In genomic region chr18:3472681-3473544, GRCh38 we compare ENCODE assay signal across 15 cellular contexts. TPM values are rescaled to one million over a fixed set of nuclear protein-coding genes. Genes with fewer than 3 reads are reported as not detected.
DNase-seq lines count a peak whose midpoint lies in the region; ATAC-seq and TF ChIP-seq lines count a peak whose summit lies in the region.
"Had no signal": no experiment of that assay in that cellular context is flagged by ENCODE, and none has a peak within 500 bp of the region (broad histone marks: within the 10 kb centered on the region; RNA-seq: fewer than 3 reads in every experiment).

No MANE protein-coding gene starts in this region.

- H3K4me3 Mint-ChIP-seq in chondrocyte (ENCODE audit: unreplicated experiment): no peak overlapping the region
- H3K4me3 Mint-ChIP-seq: nephron; T-helper 1 cell treated with Interleukin-12 subunit alpha and Interleukin-12 subunit beta and Interleukin-4 antibody, amounts not matched to agents 30 μg/mL and 1 μg/mL, for 36 hours; type B pancreatic cell had no signal

- peaks cover 5% of the 10 kb centered on the region for H3K36me3 Mint-ChIP-seq in chondrocyte (ENCODE audit: low read depth)

- peak overlapping the region; percentile 36 for H3K27ac Mint-ChIP-seq in chondrocyte (ENCODE audit: unreplicated experiment)
- H3K27ac Mint-ChIP-seq: nephron; T-helper 1 cell treated with Interleukin-12 subunit alpha and Interleukin-12 subunit beta and Interleukin-4 antibody, amounts not matched to agents 30 μg/mL and 1 μg/mL, for 36 hours; type B pancreatic cell had no signal

- peaks cover 4% of the 10 kb centered on the region for H3K4me1 Mint-ChIP-seq in chondrocyte (ENCODE audit: low read depth)
- H3K4me1 Mint-ChIP-seq: nephron had no signal

- in situ Hi-C loops in ACHN (cut with HindIII; ENCODE audit: low pct_ligation_motif_present, low pct_unique_long_range_greater_than_20kb, low sequenced_read_pairs): no loop called here

- H3K9me3 Mint-ChIP-seq in chondrocyte (ENCODE audit: low read depth): peaks cover 9% of the 10 kb centered on the region
- H3K9me3 Mint-ChIP-seq: T-helper 1 cell treated with Interleukin-12 subunit alpha and Interleukin-12 subunit beta and Interleukin-4 antibody, amounts not matched to agents 30 μg/mL and 1 μg/mL, for 36 hours had no signal

- TF ChIP-seq CTCF in chondrocyte (IDR thresholded peaks at IDR 0.05) (no peak), GM20000 (IDR thresholded peaks at IDR 0.05; ENCODE audit: extremely low read depth, missing control alignments) (no peak)

- peak; percentile 74 to 81 for ATAC-seq in activated CD4-positive, CD25-positive, alpha-beta regulatory T cell treated with anti-CD3 and anti-CD28 coated beads, Interleukin-2, amount 50 U/mL, for 24 hours
- ATAC-seq in GM19468 (IDR thresholded peaks at IDR 0.05; ENCODE audit: extremely low read depth, unreplicated experiment): peak; percentile 26
- peak; percentile 91 for ATAC-seq in HG03139 (IDR thresholded peaks at IDR 0.05; ENCODE audit: unreplicated experiment)
- no peak for ATAC-seq in GM19328 (IDR thresholded peaks at IDR 0.05; ENCODE audit: unreplicated experiment)
- ATAC-seq: left cardiac atrium, PC-3 had no signal

- DNase-seq in activated CD4-positive, CD25-positive, alpha-beta regulatory T cell (lab: John Stamatoyannopoulos, UW): no peak
- DNase-seq in chondrocyte (ENCODE audit: low spot score): no peak
- no peak for DNase-seq in ACHN
- DNase-seq in GM20000 (ENCODE audit: low spot score): no peak
- DNase-seq: Calu3, left cardiac atrium, NCI-H2171, PC-3 had no signal

- no peaks in the 10 kb centered on the region for H3K27me3 Mint-ChIP-seq in chondrocyte (ENCODE audit: low read depth)
- H3K27me3 Mint-ChIP-seq: type B pancreatic cell had no signal

RNA-seq across cellular contexts. Expression of gene TGIF1, which starts 22.9 kb away (rescaled TPM):
- 26.5 to 67.0 TPM (median 58.5 TPM) in 3 replicates for total RNA-seq in chondrocyte
